27 cellular contexts compared by ENCODE assay signal in the genomic region with DNA sequence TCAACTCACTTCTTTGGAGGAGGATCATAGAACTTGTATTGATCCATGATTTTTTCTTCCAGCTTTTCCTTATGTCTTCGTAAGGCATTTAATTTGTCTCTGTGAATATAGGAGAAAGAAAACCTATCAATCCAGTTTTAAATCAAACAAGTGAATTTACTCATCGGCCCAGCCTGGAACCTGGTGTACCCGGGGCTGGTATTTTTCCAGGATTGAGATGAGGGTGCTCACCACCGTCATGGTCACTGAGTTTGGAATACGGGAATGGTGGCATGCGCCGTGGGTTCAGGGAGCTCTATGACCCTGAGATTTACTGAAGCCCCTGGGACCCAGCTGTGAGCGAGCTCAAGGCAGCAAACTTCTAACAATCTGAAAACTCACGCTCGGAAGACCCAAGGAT. TPM values are rescaled to one million over a fixed set of nuclear protein-coding genes. Genes with fewer than 3 reads are reported as not detected.
DNase-seq lines count a peak whose midpoint lies in the region; ATAC-seq and TF ChIP-seq lines count a peak whose summit lies in the region.
"Had no signal": no experiment of that assay in that cellular context is flagged by ENCODE, and none has a peak within 500 bp of the region (broad histone marks: within the 10 kb centered on the region; RNA-seq: fewer than 3 reads in every experiment).

No MANE protein-coding gene starts in this region.

- WGBS in upper lobe of left lung, 2 donors = 79 to 83% methylated on average over 10 of the region's 10 CpGs

- H3K4me1 Mint-ChIP-seq in activated CD8-positive, alpha-beta T cell treated with anti-CD3 and anti-CD28 coated beads for 36 hours (ENCODE audit: low read depth) = peaks cover 27% of the 10 kb centered on the region
- H3K4me1 Mint-ChIP-seq in nephron progenitor cell = peaks cover 7% of the 10 kb centered on the region
- H3K4me1 Mint-ChIP-seq in activated T-helper 2 cell treated with anti-CD3 and anti-CD28 coated beads, Interferon-gamma antibody, Interleukin-2, Interleukin-4, amounts not matched to agents 10 μg/mL and 5 μg/mL and 100 μg/mL, durations not matched to agents 14 hours and 24 hours and 36 hours (ENCODE audit: low read depth) = peaks cover 5% of the 10 kb centered on the region

- peaks cover 9 to 70% (median 54%) of the 10 kb centered on the region in 4 donors for H3K36me3 ChIP-seq in upper lobe of left lung
- H3K36me3 ChIP-seq: right lobe of liver had no signal

- no peak for ATAC-seq in activated CD8-positive, alpha-beta T cell treated with anti-CD3 and anti-CD28 coated beads for 36 hours
- no peak for ATAC-seq in upper lobe of left lung (ENCODE audit: low FRiP score in 2 of 2)
- ATAC-seq: esophagus mucosa, left lung, right lobe of liver had no signal

- H3K27me3 ChIP-seq in upper lobe of left lung = no peaks in the 10 kb centered on the region
- H3K27me3 ChIP-seq: left lung, neutrophil, Peyer's patch, right lobe of liver, spleen, transverse colon had no signal

- TF ChIP-seq POLR2A in upper lobe of left lung (IDR thresholded peaks at IDR 0.05) = no peak

- H3K36me3 Mint-ChIP-seq in activated CD8-positive, alpha-beta T cell treated with anti-CD3 and anti-CD28 coated beads for 36 hours (ENCODE audit: low read depth) = peaks cover 66% of the 10 kb centered on the region
- peaks cover 67% of the 10 kb centered on the region for H3K36me3 Mint-ChIP-seq in nephron progenitor cell (ENCODE audit: low read depth)
- H3K36me3 Mint-ChIP-seq in activated T-helper 2 cell treated with anti-CD3 and anti-CD28 coated beads, Interferon-gamma antibody, Interleukin-2, Interleukin-4, amounts not matched to agents 10 μg/mL and 5 μg/mL and 100 μg/mL, durations not matched to agents 14 hours and 24 hours and 36 hours (ENCODE audit: low read depth) = peaks cover 90% of the 10 kb centered on the region

- H3K4me3 ChIP-seq in upper lobe of left lung = no peak overlapping the region
- H3K4me3 ChIP-seq: left lung, Peyer's patch, right lobe of liver, spleen, transverse colon had no signal

- no peak for TF ChIP-seq EP300 in upper lobe of left lung (IDR thresholded peaks at IDR 0.05)

- peak overlapping the region; percentile 73 for H3K27ac ChIP-seq in 22Rv1
- no peak overlapping the region for H3K27ac ChIP-seq in upper lobe of left lung
- H3K27ac ChIP-seq: left lung, neutrophil, Peyer's patch, right lobe of liver, spleen, transverse colon had no signal

- no peak for TF ChIP-seq CTCF in 22Rv1 (IDR thresholded peaks at IDR 0.05)
- TF ChIP-seq CTCF in activated CD8-positive, alpha-beta T cell treated with anti-CD3 and anti-CD28 coated beads for 36 hours (IDR thresholded peaks at IDR 0.05) = no peak
- TF ChIP-seq CTCF in nephron progenitor cell (IDR thresholded peaks at IDR 0.05) = no peak
- no peak for TF ChIP-seq CTCF in upper lobe of left lung (IDR thresholded peaks at IDR 0.05)

- CTCF ChIA-PET in activated CD8-positive, alpha-beta T cell treated with anti-CD3 and anti-CD28 coated beads for 36 hours (lab: Charles Lee) = interaction anchor here (0.7 to 9.7 kb wide), 6 partner anchors 9 to 388 kb away, joined by 3 to 215 read pairs (median 4); no protein-coding TSS in a partner anchor

- no peaks in the 10 kb centered on the region for H3K9me3 Mint-ChIP-seq in activated CD8-positive, alpha-beta T cell treated with anti-CD3 and anti-CD28 coated beads for 36 hours
- H3K9me3 Mint-ChIP-seq in nephron progenitor cell = no peaks in the 10 kb centered on the region
- H3K9me3 Mint-ChIP-seq in activated T-helper 2 cell treated with anti-CD3 and anti-CD28 coated beads, Interferon-gamma antibody, Interleukin-2, Interleukin-4, amounts not matched to agents 10 μg/mL and 5 μg/mL and 100 μg/mL, durations not matched to agents 14 hours and 24 hours and 36 hours = no peaks in the 10 kb centered on the region
- H3K9me3 Mint-ChIP-seq: activated CD4-positive, alpha-beta memory T cell treated with anti-CD3 and anti-CD28 coated beads for 36 hours; brain had no signal

- H3K27me3 Mint-ChIP-seq in activated CD8-positive, alpha-beta T cell treated with anti-CD3 and anti-CD28 coated beads for 36 hours = no peaks in the 10 kb centered on the region
- no peaks in the 10 kb centered on the region for H3K27me3 Mint-ChIP-seq in nephron progenitor cell (ENCODE audit: low read depth, poor library complexity)
- H3K27me3 Mint-ChIP-seq in activated T-helper 2 cell treated with anti-CD3 and anti-CD28 coated beads, Interferon-gamma antibody, Interleukin-2, Interleukin-4, amounts not matched to agents 10 μg/mL and 5 μg/mL and 100 μg/mL, durations not matched to agents 14 hours and 24 hours and 36 hours (ENCODE audit: low read depth) = no peaks in the 10 kb centered on the region
- H3K27me3 Mint-ChIP-seq: activated CD4-positive, alpha-beta memory T cell treated with anti-CD3 and anti-CD28 coated beads for 36 hours; brain; progenitor cell of endocrine pancreas had no signal

- no peaks in the 10 kb centered on the region for H3K4me1 ChIP-seq in upper lobe of left lung
- H3K4me1 ChIP-seq: Peyer's patch, right lobe of liver, transverse colon had no signal

- peak overlapping the region; percentile 24 for H3K27ac Mint-ChIP-seq in activated CD8-positive, alpha-beta T cell treated with anti-CD3 and anti-CD28 coated beads for 36 hours
- peak overlapping the region; percentile 18 for H3K27ac Mint-ChIP-seq in nephron progenitor cell
- no peak overlapping the region for H3K27ac Mint-ChIP-seq in activated T-helper 2 cell treated with anti-CD3 and anti-CD28 coated beads, Interferon-gamma antibody, Interleukin-2, Interleukin-4, amounts not matched to agents 10 μg/mL and 5 μg/mL and 100 μg/mL, durations not matched to agents 14 hours and 24 hours and 36 hours
- H3K27ac Mint-ChIP-seq: brain, progenitor cell of endocrine pancreas had no signal

- H3K4me3 Mint-ChIP-seq in activated CD8-positive, alpha-beta T cell treated with anti-CD3 and anti-CD28 coated beads for 36 hours = no peak overlapping the region
- no peak overlapping the region for H3K4me3 Mint-ChIP-seq in nephron progenitor cell
- no peak overlapping the region for H3K4me3 Mint-ChIP-seq in activated T-helper 2 cell treated with anti-CD3 and anti-CD28 coated beads, Interferon-gamma antibody, Interleukin-2, Interleukin-4, amounts not matched to agents 10 μg/mL and 5 μg/mL and 100 μg/mL, durations not matched to agents 14 hours and 24 hours and 36 hours (ENCODE audit: low read depth)
- H3K4me3 Mint-ChIP-seq: activated CD4-positive, alpha-beta memory T cell treated with anti-CD3 and anti-CD28 coated beads for 36 hours; brain had no signal

- POLR2A ChIA-PET in activated CD8-positive, alpha-beta T cell treated with anti-CD3 and anti-CD28 coated beads for 36 hours (lab: Charles Lee) = interaction anchor here (0.8 to 1.9 kb wide), 3 partner anchors 10 to 27 kb away, joined by 3 to 5 read pairs (median 5); no protein-coding TSS in a partner anchor

- DNase-seq in SIG-M5 treated with dmso at 0.1 percent for 504 hours (lab: John Stamatoyannopoulos, UW; ENCODE audit: unreplicated experiment) (peak; percentile 2), SIG-M5 (lab: John Stamatoyannopoulos, UW) (no peak), nephron progenitor cell (no peak), upper lobe of left lung (no peak), OCI-M1 (lab: John Stamatoyannopoulos, UW) (no peak)
- no peak for DNase-seq in activated CD8-positive, alpha-beta T cell treated with anti-CD3 and anti-CD28 coated beads for 36 hours
- no peak for DNase-seq in activated T-helper 2 cell treated with anti-CD3 and anti-CD28 coated beads, Interferon-gamma antibody, Interleukin-2, Interleukin-4, amounts not matched to agents 10 μg/mL and 5 μg/mL and 100 μg/mL, durations not matched to agents 14 hours and 24 hours and 36 hours (ENCODE audit: low spot score)
- DNase-seq: 8988T; activated CD4-positive, alpha-beta memory T cell treated with anti-CD3 and anti-CD28 coated beads for 36 hours; activated CD4-positive, CD25-positive, alpha-beta regulatory T cell; amniotic stem cell; glutamatergic neuron; Kasumi-1; left lung; NCI-H1436; NCI-H345; Peyer's patch; right lobe of liver; SHP77 treated with DMSO at 0.1 percent for 48 hours; stimulated activated CD4-positive, alpha-beta T cell treated with anti-CD3 and anti-CD28 coated beads, Interleukin-2, amount 100 ng/mL, for 24 hours; transverse colon had no signal

- intact Hi-C loops in activated CD8-positive, alpha-beta T cell treated with anti-CD3 and anti-CD28 coated beads for 36 hours (cut with micrococcal nuclease) = no loop called here
- intact Hi-C loops in activated T-helper 2 cell treated with anti-CD3 and anti-CD28 coated beads, Interferon-gamma antibody, Interleukin-2, Interleukin-4, amounts not matched to agents 10 μg/mL and 5 μg/mL and 100 μg/mL, durations not matched to agents 14 hours and 24 hours and 36 hours (cut with micrococcal nuclease) = no loop called here

- H3K9me3 ChIP-seq in upper lobe of left lung = no peaks in the 10 kb centered on the region
- H3K9me3 ChIP-seq: left lung, neutrophil, Peyer's patch, right lobe of liver, spleen, transverse colon had no signal

RNA-seq across cellular contexts. Expression of gene GPR68, which starts 46.5 kb away (rescaled TPM):
- 10 to 100 TPM; 11.9 to 14.0 TPM for total RNA-seq in activated CD8-positive, alpha-beta T cell treated with anti-CD3 and anti-CD28 coated beads for 36 hours
- 1 to 10 TPM; 1.2 to 8.4 (median 3.3) TPM for total RNA-seq in upper lobe of left lung
- 5.7 and 6.0 TPM in 2 replicates for total RNA-seq in activated T-helper 2 cell treated with anti-CD3 and anti-CD28 coated beads, Interferon-gamma antibody, Interleukin-2, Interleukin-4, amounts not matched to agents 10 μg/mL and 5 μg/mL and 100 μg/mL, durations not matched to agents 14 hours and 24 hours and 36 hours
